In genomic region chr1:152673016-152673415, GRCh38 we compare ENCODE assay signal across 28 cellular contexts. TPM values are rescaled to one million over a fixed set of nuclear protein-coding genes. Genes with fewer than 3 reads are reported as not detected.
"Had no signal": no experiment of that assay in that cellular context is flagged by ENCODE, and none has a peak within 500 bp of the region (broad histone marks: within the 10 kb centered on the region; RNA-seq: fewer than 3 reads in every experiment).

No MANE protein-coding gene starts in this region.

- FAIRE-seq: RCC 7860 had no signal

- DNase-seq: activated CD4-positive, alpha-beta memory T cell treated with anti-CD3 and anti-CD28 coated beads, Interleukin-2, amount 10 ng/mL, durations not matched to agents 7 days and 5 days; activated CD4-positive, alpha-beta T cell treated with anti-CD3 and anti-CD28 coated beads for 36 hours; activated CD4-positive, alpha-beta T cell treated with anti-CD3 and anti-CD28 coated beads, Interleukin-2, amount 50 U/mL, for 1 hour; activated gamma-delta T cell treated with Interleukin-2 at 50 U/mL for 16 hours; activated naive CD4-positive, alpha-beta T cell treated with anti-CD3 and anti-CD28 coated beads, Interleukin-2, amount 10 ng/mL, durations not matched to agents 7 days and 5 days; activated naive CD8-positive, alpha-beta T cell treated with anti-CD3 and anti-CD28 coated beads for 36 hours; activated T-cell treated with anti-CD3 and anti-CD28 coated beads for 4 hours; activated T-cell treated with anti-CD3 and anti-CD28 coated beads, Interleukin-2, amount 50 U/mL, for 72 hours; caudate nucleus; NCI-H1105; NCI-H1436; NCI-H1694 treated with DMSO at 0.1 percent for 48 hours; NCI-H2029 treated with DMSO at 0.1 percent for 48 hours; NCI-H446; NCI-H524; PC-3; SHP77 treated with DMSO at 0.1 percent for 48 hours; T-cell; WERI-Rb-1 had no signal

- H3K36me3 ChIP-seq: WERI-Rb-1 had no signal

- H3K9ac ChIP-seq: KMS-11 had no signal

- H3K27ac ChIP-seq: KMS-11, WERI-Rb-1 had no signal

- ATAC-seq: activated CD4-positive, alpha-beta T cell treated with anti-CD3 and anti-CD28 coated beads for 36 hours; activated T-cell treated with anti-CD3 and anti-CD28 coated beads, Interleukin-2, amount 50 U/mL, for 72 hours; PC-3; T-cell had no signal

- H3K4me2 ChIP-seq: KMS-11 had no signal

RNA-seq across cellular contexts. Expression of gene LCE2C, which starts 2.1 kb away (rescaled TPM):
- total RNA-seq: activated CD4-positive, alpha-beta memory T cell treated with anti-CD3 and anti-CD28 coated beads, Interleukin-2, amount 10 ng/mL, durations not matched to agents 7 days and 5 days; activated CD4-positive, alpha-beta T cell treated with anti-CD3 and anti-CD28 coated beads for 36 hours; activated CD8-positive, alpha-beta memory T cell treated with anti-CD3 and anti-CD28 coated beads for 36 hours; activated naive CD8-positive, alpha-beta T cell treated with anti-CD3 and anti-CD28 coated beads for 36 hours; activated T-cell treated with anti-CD3 and anti-CD28 coated beads, Interleukin-2, amount 50 U/mL, for 72 hours; activated T-helper 2 cell treated with anti-CD3 and anti-CD28 coated beads, Interferon-gamma antibody, Interleukin-2, Interleukin-4, amounts not matched to agents 10 μg/mL and 5 μg/mL and 100 μg/mL, durations not matched to agents 14 hours and 24 hours and 36 hours; cerebellum; MCF 10A; PC-3; SK-MEL-5; T-cell; T-helper 2 cell treated with Interferon-gamma antibody and Interleukin-4, amounts not matched to agents 100 ng/mL and 5 ng/mL, for 36 hours had no signal
- polyA plus RNA-seq: adipose tissue had no signal

RNA-seq across cellular contexts. Expression of gene LCE2D, which starts 9.8 kb away (rescaled TPM):
- total RNA-seq: activated CD4-positive, alpha-beta memory T cell treated with anti-CD3 and anti-CD28 coated beads, Interleukin-2, amount 10 ng/mL, durations not matched to agents 7 days and 5 days; activated CD4-positive, alpha-beta T cell treated with anti-CD3 and anti-CD28 coated beads for 36 hours; activated CD8-positive, alpha-beta memory T cell treated with anti-CD3 and anti-CD28 coated beads for 36 hours; activated naive CD8-positive, alpha-beta T cell treated with anti-CD3 and anti-CD28 coated beads for 36 hours; activated T-cell treated with anti-CD3 and anti-CD28 coated beads, Interleukin-2, amount 50 U/mL, for 72 hours; activated T-helper 2 cell treated with anti-CD3 and anti-CD28 coated beads, Interferon-gamma antibody, Interleukin-2, Interleukin-4, amounts not matched to agents 10 μg/mL and 5 μg/mL and 100 μg/mL, durations not matched to agents 14 hours and 24 hours and 36 hours; cerebellum; MCF 10A; PC-3; SK-MEL-5; T-cell; T-helper 2 cell treated with Interferon-gamma antibody and Interleukin-4, amounts not matched to agents 100 ng/mL and 5 ng/mL, for 36 hours had no signal
- polyA plus RNA-seq: adipose tissue had no signal

RNA-seq across cellular contexts. Expression of gene LCE2B, which starts 12.9 kb away (rescaled TPM):
- total RNA-seq: activated CD4-positive, alpha-beta memory T cell treated with anti-CD3 and anti-CD28 coated beads, Interleukin-2, amount 10 ng/mL, durations not matched to agents 7 days and 5 days; activated CD4-positive, alpha-beta T cell treated with anti-CD3 and anti-CD28 coated beads for 36 hours; activated CD8-positive, alpha-beta memory T cell treated with anti-CD3 and anti-CD28 coated beads for 36 hours; activated naive CD8-positive, alpha-beta T cell treated with anti-CD3 and anti-CD28 coated beads for 36 hours; activated T-cell treated with anti-CD3 and anti-CD28 coated beads, Interleukin-2, amount 50 U/mL, for 72 hours; activated T-helper 2 cell treated with anti-CD3 and anti-CD28 coated beads, Interferon-gamma antibody, Interleukin-2, Interleukin-4, amounts not matched to agents 10 μg/mL and 5 μg/mL and 100 μg/mL, durations not matched to agents 14 hours and 24 hours and 36 hours; cerebellum; MCF 10A; PC-3; SK-MEL-5; T-cell; T-helper 2 cell treated with Interferon-gamma antibody and Interleukin-4, amounts not matched to agents 100 ng/mL and 5 ng/mL, for 36 hours had no signal
- polyA plus RNA-seq: adipose tissue had no signal

RNA-seq across cellular contexts. Expression of gene LCE2A, which starts 25.1 kb away (rescaled TPM):
- total RNA-seq: activated CD4-positive, alpha-beta memory T cell treated with anti-CD3 and anti-CD28 coated beads, Interleukin-2, amount 10 ng/mL, durations not matched to agents 7 days and 5 days; activated CD4-positive, alpha-beta T cell treated with anti-CD3 and anti-CD28 coated beads for 36 hours; activated CD8-positive, alpha-beta memory T cell treated with anti-CD3 and anti-CD28 coated beads for 36 hours; activated naive CD8-positive, alpha-beta T cell treated with anti-CD3 and anti-CD28 coated beads for 36 hours; activated T-cell treated with anti-CD3 and anti-CD28 coated beads, Interleukin-2, amount 50 U/mL, for 72 hours; activated T-helper 2 cell treated with anti-CD3 and anti-CD28 coated beads, Interferon-gamma antibody, Interleukin-2, Interleukin-4, amounts not matched to agents 10 μg/mL and 5 μg/mL and 100 μg/mL, durations not matched to agents 14 hours and 24 hours and 36 hours; cerebellum; MCF 10A; PC-3; T-cell; T-helper 2 cell treated with Interferon-gamma antibody and Interleukin-4, amounts not matched to agents 100 ng/mL and 5 ng/mL, for 36 hours had no signal
- polyA plus RNA-seq: adipose tissue had no signal

RNA-seq across cellular contexts. Expression of gene LCE4A, which starts 34.9 kb away (rescaled TPM):
- total RNA-seq: activated CD4-positive, alpha-beta memory T cell treated with anti-CD3 and anti-CD28 coated beads, Interleukin-2, amount 10 ng/mL, durations not matched to agents 7 days and 5 days; activated CD4-positive, alpha-beta T cell treated with anti-CD3 and anti-CD28 coated beads for 36 hours; activated CD8-positive, alpha-beta memory T cell treated with anti-CD3 and anti-CD28 coated beads for 36 hours; activated naive CD8-positive, alpha-beta T cell treated with anti-CD3 and anti-CD28 coated beads for 36 hours; activated T-cell treated with anti-CD3 and anti-CD28 coated beads, Interleukin-2, amount 50 U/mL, for 72 hours; activated T-helper 2 cell treated with anti-CD3 and anti-CD28 coated beads, Interferon-gamma antibody, Interleukin-2, Interleukin-4, amounts not matched to agents 10 μg/mL and 5 μg/mL and 100 μg/mL, durations not matched to agents 14 hours and 24 hours and 36 hours; cerebellum; MCF 10A; PC-3; SK-MEL-5; T-cell; T-helper 2 cell treated with Interferon-gamma antibody and Interleukin-4, amounts not matched to agents 100 ng/mL and 5 ng/mL, for 36 hours had no signal
- polyA plus RNA-seq: adipose tissue had no signal
